ENCODE assay signal across 8 cellular contexts in genomic region chr11:36509265-36509664, GRCh38. TPM values are rescaled to one million over a fixed set of nuclear protein-coding genes. Genes with fewer than 3 reads are reported as not detected.
DNase-seq lines count a peak whose midpoint lies in the region; ATAC-seq and TF ChIP-seq lines count a peak whose summit lies in the region.

No MANE protein-coding gene starts in this region.

- dilution Hi-C loops in mammary epithelial cell (cut with HindIII; ENCODE audit: low sequenced_read_pairs), result no loop called here

- peaks cover 50% of the 10 kb centered on the region for H3K79me2 ChIP-seq in mammary epithelial cell (ENCODE audit: insufficient read depth, low read length)

- H3K4me2 ChIP-seq in mammary epithelial cell (ENCODE audit: insufficient read depth, low read depth, low read length), result peak overlapping the region; percentile 78

- peaks cover 11% of the 10 kb centered on the region for H3K4me1 ChIP-seq in mammary epithelial cell (ENCODE audit: insufficient read depth, low read length)

- BruUV-seq in mammary epithelial cell (replicated peaks; lab: Mats Ljungman, UMichigan), result no TSS peak

- DNase-seq in EL, result peak; percentile 37
- DNase-seq in H7, result peak; percentile 17
- DNase-seq in RPMI7951 (ENCODE audit: low read depth), result peak; percentile 24
- DNase-seq in mammary epithelial cell, result peak; percentile 37
- DNase-seq in kidney epithelial cell (ENCODE audit: low read depth), result no peak
- DNase-seq in stimulated activated CD4-positive, alpha-beta T cell treated with anti-CD3 and anti-CD28 coated beads, TNF-alpha, amount 100 ng/mL, for 4 hours (ENCODE audit: low read depth in 3 of 3), result peak in 2 of 3 experiments; percentile 8 to 32
- no peak for DNase-seq in NCI-H526 treated with DMSO at 0.1 percent for 48 hours (lab: John Stamatoyannopoulos, UW)

- 2% methylated on average over 12 of the region's 17 CpGs for WGBS in mammary epithelial cell (ENCODE audit: low coverage, missing lambda C conversion rate)

- H4K20me1 ChIP-seq in mammary epithelial cell (ENCODE audit: insufficient read depth, low read length), result no peaks in the 10 kb centered on the region

- no peak for TF ChIP-seq CTCF in mammary epithelial cell (conservative IDR thresholded peaks at IDR 0.05 in 1 of 2, IDR thresholded peaks at IDR 0.05 in 1 of 2; ENCODE audit: extremely low read depth in 1 of 2, insufficient read depth in 1 of 2, low read depth in 1 of 2, low read length in 2 of 2)
- no peak for TF ChIP-seq CTCF in kidney epithelial cell (IDR thresholded peaks at IDR 0.05; ENCODE audit: insufficient read depth, low read length, poor library complexity, severe bottlenecking)

- no peak for ATAC-seq in HG03469 (IDR thresholded peaks at IDR 0.05; ENCODE audit: unreplicated experiment)

- H2AFZ ChIP-seq in mammary epithelial cell (ENCODE audit: low read depth, low read length), result peak overlapping the region; percentile 98

- intact Hi-C loops in mammary epithelial cell (cut with micrococcal nuclease), result no loop called here

- peak overlapping the region; percentile 85 for H3K9ac ChIP-seq in mammary epithelial cell (ENCODE audit: insufficient read depth, low read length)

- no peaks in the 10 kb centered on the region for H3K27me3 ChIP-seq in H7 (ENCODE audit: control insufficient read depth, insufficient read depth, low read length)
- H3K27me3 ChIP-seq in mammary epithelial cell (ENCODE audit: insufficient read depth, low read length), result no peaks in the 10 kb centered on the region
- no peaks in the 10 kb centered on the region for H3K27me3 ChIP-seq in kidney epithelial cell (ENCODE audit: control insufficient read depth, insufficient read depth, low read length)

- H3K36me3 ChIP-seq in H7 (replicated peaks; ENCODE audit: control insufficient read depth, insufficient read depth, low read length) (no peaks in the 10 kb centered on the region), mammary epithelial cell (ENCODE audit: insufficient read depth, low read length) (no peaks in the 10 kb centered on the region), kidney epithelial cell (ENCODE audit: control insufficient read depth, insufficient read depth, low read length) (no peaks in the 10 kb centered on the region)

- H3K4me3 ChIP-seq in H7 (ENCODE audit: insufficient read depth, low read depth, low read length) (peak overlapping the region; percentile 92), mammary epithelial cell (replicated peaks in 1 of 3; ENCODE audit: insufficient read depth in 1 of 3, low read depth in 2 of 3, low read length in 3 of 3) (peak overlapping the region; percentile 57 to 90 (median 80)), kidney epithelial cell (ENCODE audit: low read depth, low read length) (peak overlapping the region; percentile 91)

- in situ Hi-C loops in mammary epithelial cell (cut with MboI; ENCODE audit: low sequenced_read_pairs in 2 of 2), result no loop called here

- CTCF ChIA-PET in mammary epithelial cell (lab: Charles Lee; ENCODE audit: low non-redundant PET), result interaction anchor here (0.5 to 0.6 kb wide), 2 partner anchors 29 to 710 kb away, joined by 3 to 5 read pairs; no protein-coding TSS in a partner anchor

- peak overlapping the region; percentile 79 for H3K27ac ChIP-seq in mammary epithelial cell (ENCODE audit: insufficient read depth, low read depth, low read length)

- peaks cover 5% of the 10 kb centered on the region for H3K9me3 ChIP-seq in mammary epithelial cell (replicated peaks; ENCODE audit: insufficient read depth, low read length)

RNA-seq across cellular contexts. Expression of gene TRAF6, which starts 0.8 kb away (rescaled TPM):
- total RNA-seq in H7 (2014; rRNA removed; shearing (Covaris generic)), result 6.0 and 6.9 TPM in 2 replicates
- total RNA-seq in RPMI7951 (2014; rRNA removed; shearing (Covaris generic)), result 5.0 and 7.2 TPM in 2 replicates
- total RNA-seq in mammary epithelial cell (10 to 100 TPM; 11.2 to 21.0 TPM), kidney epithelial cell (15.8 and 15.9 TPM in 2 replicates)
- 6.5 TPM for polyA plus RNA-seq in mammary epithelial cell
- polyA minus RNA-seq in mammary epithelial cell, result 10.4 TPM

RNA-seq across cellular contexts. Expression of gene RAG1, which starts 58.5 kb away (rescaled TPM):
- 0.66 and 1.1 TPM in 2 replicates for total RNA-seq in H7 (2014; rRNA removed; shearing (Covaris generic))
- total RNA-seq in RPMI7951 (2014; rRNA removed; shearing (Covaris generic)), result 0.48 and 0.68 TPM in 2 replicates
- 1 to 10 TPM in 1 of 2 donors, under 1 TPM in 1; 0.64 to 1.0 TPM for total RNA-seq in mammary epithelial cell
- polyA plus RNA-seq in mammary epithelial cell, result 0.16 TPM
- polyA minus RNA-seq in mammary epithelial cell, result not detected
- 2.4 and 2.5 TPM in 2 replicates for total RNA-seq in kidney epithelial cell

Comparison
In these comparisons a context has a peak if more than half of its experiments do, and no peak if none do; other contexts are left out.
1. DNase-seq: peak in EL (single experiment), H7 (single experiment), RPMI7951 (single experiment), mammary epithelial cell (single experiment) and stimulated activated CD4-positive, alpha-beta T cell treated with anti-CD3 and anti-CD28 coated beads, TNF-alpha, amount 100 ng/mL, for 4 hours (2 of 3); none in kidney epithelial cell (single experiment) and NCI-H526 treated with DMSO at 0.1 percent for 48 hours (single experiment).
2. Peak in every context shown above with its lines, with median percentiles within 50 percentile points of each other: H3K4me3 ChIP-seq.